Comparison of ENCODE assay signal across 13 cellular contexts in the genomic region with DNA sequence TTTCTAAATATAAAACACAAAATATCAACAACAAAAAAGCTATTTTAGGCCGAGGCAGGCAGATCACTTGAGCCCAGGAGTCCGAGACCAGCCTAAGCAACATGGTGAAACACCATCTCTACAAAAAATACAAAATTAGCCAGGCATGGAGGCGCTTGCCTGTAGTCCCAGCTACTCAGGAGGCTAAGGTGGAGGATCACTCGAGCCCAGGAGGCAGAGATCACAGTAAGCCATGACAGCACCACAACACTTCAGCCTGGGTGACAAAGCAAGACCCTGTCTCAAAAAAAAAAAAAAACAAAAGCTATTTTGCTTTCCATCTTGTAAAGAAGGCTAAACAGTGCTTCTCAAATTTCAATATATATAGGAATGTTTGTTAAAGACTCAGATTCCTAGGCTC. TPM values are rescaled to one million over a fixed set of nuclear protein-coding genes. Genes with fewer than 3 reads are reported as not detected.
A peak's percentile ranks its signal among the peaks of the same experiment; 100 is the strongest.
DNase-seq lines count a peak whose midpoint lies in the region; ATAC-seq and TF ChIP-seq lines count a peak whose summit lies in the region.
"Had no signal": no experiment of that assay in that cellular context is flagged by ENCODE, and none has a peak within 500 bp of the region (broad histone marks: within the 10 kb centered on the region; RNA-seq: fewer than 3 reads in every experiment).

No MANE protein-coding gene starts in this region.

- peaks cover 23% of the 10 kb centered on the region for H3K36me3 Mint-ChIP-seq in activated CD8-positive, alpha-beta memory T cell treated with anti-CD3 and anti-CD28 coated beads, Interleukin-2, amount 10 ng/mL, durations not matched to agents 7 days and 5 days
- H3K36me3 Mint-ChIP-seq in T-helper 17 cell (ENCODE audit: low read depth) (no peaks in the 10 kb centered on the region), Caco-2 (ENCODE audit: insufficient read depth, unreplicated experiment) (peaks cover 31% of the 10 kb centered on the region)

- H3K4me3 ChIP-seq in Caco-2 (ENCODE audit: low read depth, low read length): no peak overlapping the region

- POLR2A ChIA-PET in Caco-2 (lab: Charles Lee): no interaction called here

- BruUV-seq in Caco-2 (replicated peaks; lab: Mats Ljungman, UMichigan): no TSS peak

- CTCF ChIA-PET in activated CD8-positive, alpha-beta memory T cell treated with anti-CD3 and anti-CD28 coated beads, Interleukin-2, amount 10 ng/mL, durations not matched to agents 7 days and 5 days (lab: Charles Lee): no interaction called here
- CTCF ChIA-PET in Caco-2 (lab: Charles Lee): no interaction called here

- H3K9me3 ChIP-seq in T-helper 17 cell (ENCODE audit: control insufficient read depth, low read length, poor library complexity, severe bottlenecking) (no peaks in the 10 kb centered on the region), Caco-2 (no peaks in the 10 kb centered on the region)

- H3K9me3 Mint-ChIP-seq in activated CD8-positive, alpha-beta memory T cell treated with anti-CD3 and anti-CD28 coated beads, Interleukin-2, amount 10 ng/mL, durations not matched to agents 7 days and 5 days (ENCODE audit: low read depth): no peaks in the 10 kb centered on the region
- no peaks in the 10 kb centered on the region for H3K9me3 Mint-ChIP-seq in stimulated activated naive CD8-positive, alpha-beta T cell treated with anti-CD3 and anti-CD28 coated beads, Interleukin-15, amount 100 ng/mL, for 72 hours
- H3K9me3 Mint-ChIP-seq in Caco-2 (ENCODE audit: unreplicated experiment): no peaks in the 10 kb centered on the region
- H3K9me3 Mint-ChIP-seq: activated CD4-positive, alpha-beta T cell treated with anti-CD3 and anti-CD28 coated beads, Interleukin-2, amount 10 ng/mL, durations not matched to agents 7 days and 5 days; nephron had no signal

- no peaks in the 10 kb centered on the region for H3K27me3 Mint-ChIP-seq in activated CD8-positive, alpha-beta memory T cell treated with anti-CD3 and anti-CD28 coated beads, Interleukin-2, amount 10 ng/mL, durations not matched to agents 7 days and 5 days
- H3K27me3 Mint-ChIP-seq in T-helper 17 cell: no peaks in the 10 kb centered on the region
- no peaks in the 10 kb centered on the region for H3K27me3 Mint-ChIP-seq in stimulated activated naive CD8-positive, alpha-beta T cell treated with anti-CD3 and anti-CD28 coated beads, Interleukin-15, amount 100 ng/mL, for 72 hours
- H3K27me3 Mint-ChIP-seq in Caco-2 (ENCODE audit: insufficient read depth, unreplicated experiment): no peaks in the 10 kb centered on the region
- H3K27me3 Mint-ChIP-seq: activated CD4-positive, alpha-beta T cell treated with anti-CD3 and anti-CD28 coated beads, Interleukin-2, amount 10 ng/mL, durations not matched to agents 7 days and 5 days had no signal

- TF ChIP-seq CTCF in Caco-2 (IDR thresholded peaks at IDR 0.05; ENCODE audit: insufficient read depth in 1 of 2, low read depth in 1 of 2, low read length in 1 of 2, severe bottlenecking in 1 of 2, unreplicated experiment in 1 of 2): no peak

- H3K4me3 Mint-ChIP-seq in activated CD8-positive, alpha-beta memory T cell treated with anti-CD3 and anti-CD28 coated beads, Interleukin-2, amount 10 ng/mL, durations not matched to agents 7 days and 5 days: no peak overlapping the region
- H3K4me3 Mint-ChIP-seq in T-helper 17 cell: no peak overlapping the region
- H3K4me3 Mint-ChIP-seq in stimulated activated naive CD8-positive, alpha-beta T cell treated with anti-CD3 and anti-CD28 coated beads, Interleukin-15, amount 100 ng/mL, for 72 hours: peak overlapping the region; percentile 24 to 40
- H3K4me3 Mint-ChIP-seq in Caco-2 (ENCODE audit: unreplicated experiment): no peak overlapping the region
- H3K4me3 Mint-ChIP-seq: activated CD4-positive, alpha-beta T cell treated with anti-CD3 and anti-CD28 coated beads, Interleukin-2, amount 10 ng/mL, durations not matched to agents 7 days and 5 days; nephron had no signal

- no peaks in the 10 kb centered on the region for H3K27me3 ChIP-seq in Caco-2 (replicated peaks; ENCODE audit: control insufficient read depth, insufficient read depth, low read length)

- intact Hi-C loops in Caco-2 (cut with micrococcal nuclease; ENCODE audit: unreplicated experiment): no loop called here

- peaks cover 20% of the 10 kb centered on the region for H3K4me1 Mint-ChIP-seq in activated CD8-positive, alpha-beta memory T cell treated with anti-CD3 and anti-CD28 coated beads, Interleukin-2, amount 10 ng/mL, durations not matched to agents 7 days and 5 days
- peaks cover 15% of the 10 kb centered on the region for H3K4me1 Mint-ChIP-seq in T-helper 17 cell
- peaks cover 36% of the 10 kb centered on the region for H3K4me1 Mint-ChIP-seq in stimulated activated naive CD8-positive, alpha-beta T cell treated with anti-CD3 and anti-CD28 coated beads, Interleukin-15, amount 100 ng/mL, for 72 hours
- H3K4me1 Mint-ChIP-seq in Caco-2 (ENCODE audit: low read depth, unreplicated experiment): no peaks in the 10 kb centered on the region

- no peaks in the 10 kb centered on the region; the same call in 1 of the 2 replicates for H3K36me3 ChIP-seq in Caco-2 (ENCODE audit: control insufficient read depth, insufficient read depth, low read length)

- DNase-seq in activated CD8-positive, alpha-beta memory T cell treated with anti-CD3 and anti-CD28 coated beads, Interleukin-2, amount 10 ng/mL, durations not matched to agents 7 days and 5 days: no peak
- DNase-seq in activated CD8-positive, alpha-beta memory T cell treated with anti-CD3 and anti-CD28 coated beads, Interleukin-2, amount 50 U/mL, for 4 hours: no peak
- DNase-seq in T-helper 17 cell (no peak), DMS79 (lab: John Stamatoyannopoulos, UW) (no peak), Caco-2 (no peak), glomerular visceral epithelial cell (ENCODE audit: extremely low spot score) (no peak)
- no peak for DNase-seq in stimulated activated naive CD8-positive, alpha-beta T cell treated with anti-CD3 and anti-CD28 coated beads, Interleukin-15, amount 100 ng/mL, for 72 hours
- DNase-seq: activated CD4-positive, alpha-beta T cell treated with anti-CD3 and anti-CD28 coated beads, Interleukin-2, amount 10 ng/mL, durations not matched to agents 7 days and 5 days; amniotic stem cell; NCI-H2029; trophoblast cell had no signal

- no peak for ATAC-seq in activated CD8-positive, alpha-beta memory T cell treated with anti-CD3 and anti-CD28 coated beads, Interleukin-2, amount 10 ng/mL, durations not matched to agents 7 days and 5 days
- ATAC-seq in GM21619 (IDR thresholded peaks at IDR 0.05; ENCODE audit: unreplicated experiment) (peak; percentile 13), T-helper 17 cell (no peak)
- no peak for ATAC-seq in stimulated activated naive CD8-positive, alpha-beta T cell treated with anti-CD3 and anti-CD28 coated beads, Interleukin-15, amount 100 ng/mL, for 72 hours

- H3K4me1 ChIP-seq in Caco-2: no peaks in the 10 kb centered on the region

- peak overlapping the region; percentile 70 for H3K27ac Mint-ChIP-seq in activated CD8-positive, alpha-beta memory T cell treated with anti-CD3 and anti-CD28 coated beads, Interleukin-2, amount 10 ng/mL, durations not matched to agents 7 days and 5 days
- H3K27ac Mint-ChIP-seq in T-helper 17 cell: peak overlapping the region; percentile 67
- peak overlapping the region in 1 of 2 donors; percentile 84 for H3K27ac Mint-ChIP-seq in stimulated activated naive CD8-positive, alpha-beta T cell treated with anti-CD3 and anti-CD28 coated beads, Interleukin-15, amount 100 ng/mL, for 72 hours
- no peak overlapping the region for H3K27ac Mint-ChIP-seq in Caco-2 (ENCODE audit: unreplicated experiment)
- H3K27ac Mint-ChIP-seq: activated CD4-positive, alpha-beta T cell treated with anti-CD3 and anti-CD28 coated beads, Interleukin-2, amount 10 ng/mL, durations not matched to agents 7 days and 5 days; nephron had no signal

RNA-seq across cellular contexts. Expression of a gene that starts 11.3 kb away (rescaled TPM):
- 10 to 100 TPM; 20.9 to 25.7 TPM for total RNA-seq in activated CD8-positive, alpha-beta memory T cell treated with anti-CD3 and anti-CD28 coated beads, Interleukin-2, amount 10 ng/mL, durations not matched to agents 7 days and 5 days
- 10 to 100 TPM; 12.1 to 13.5 TPM for total RNA-seq in T-helper 17 cell
- total RNA-seq in Caco-2 (2022): 35.6 and 41.4 TPM in 2 replicates

RNA-seq across cellular contexts. Expression of a gene that starts 47.7 kb away (rescaled TPM):
- total RNA-seq in activated CD8-positive, alpha-beta memory T cell treated with anti-CD3 and anti-CD28 coated beads, Interleukin-2, amount 10 ng/mL, durations not matched to agents 7 days and 5 days: 100 to 1,000 TPM; 204 to 258 TPM
- total RNA-seq in T-helper 17 cell (10 to 100 TPM; 58.1 to 71.4 TPM), Caco-2 (2022) (317 and 358 TPM in 2 replicates)

Comparison
In these comparisons a context has a peak if more than half of its experiments do, and no peak if none do; other contexts are left out.
1. H3K4me3 Mint-ChIP-seq: peak in stimulated activated naive CD8-positive, alpha-beta T cell treated with anti-CD3 and anti-CD28 coated beads, Interleukin-15, amount 100 ng/mL, for 72 hours (2 of 2); none in activated CD8-positive, alpha-beta memory T cell treated with anti-CD3 and anti-CD28 coated beads, Interleukin-2, amount 10 ng/mL, durations not matched to agents 7 days and 5 days (single experiment), T-helper 17 cell (single experiment) and Caco-2 (single experiment).